ENCODE assay signal across 10 cellular contexts in genomic region chr11:102559839-102560238, GRCh38. TPM values are rescaled to one million over a fixed set of nuclear protein-coding genes. Genes with fewer than 3 reads are reported as not detected.
A peak's percentile ranks its signal among the peaks of the same experiment; 100 is the strongest.
DNase-seq lines count a peak whose midpoint lies in the region; ATAC-seq and TF ChIP-seq lines count a peak whose summit lies in the region.
"Had no signal": no experiment of that assay in that cellular context is flagged by ENCODE, and none has a peak within 500 bp of the region (broad histone marks: within the 10 kb centered on the region; RNA-seq: fewer than 3 reads in every experiment).

No MANE protein-coding gene starts in this region.

- H3K36me3 ChIP-seq in KOPT-K1 (ENCODE audit: insufficient read depth, low read length) (no peaks in the 10 kb centered on the region), mucosa of descending colon (ENCODE audit: low read depth) (no peaks in the 10 kb centered on the region), left ventricle myocardium inferior (no peaks in the 10 kb centered on the region)
- H3K36me3 ChIP-seq: colonic mucosa had no signal

- H3K27ac ChIP-seq in KOPT-K1 (ENCODE audit: low read depth, low read length, poor library complexity, severe bottlenecking) (peak overlapping the region; percentile 84), left ventricle myocardium inferior (replicated peaks) (no peak overlapping the region)

- ATAC-seq in GM18502 (IDR thresholded peaks at IDR 0.05; ENCODE audit: poor library complexity, unreplicated experiment) (peak; percentile 50), GM21717 (IDR thresholded peaks at IDR 0.05; ENCODE audit: unreplicated experiment) (peak; percentile 37), mucosa of descending colon (peak; percentile 49)
- ATAC-seq: left cardiac atrium had no signal

- peaks cover 20% of the 10 kb centered on the region for H3K9me3 ChIP-seq in KOPT-K1 (ENCODE audit: insufficient read depth, low read length, poor library complexity, severe bottlenecking)
- H3K9me3 ChIP-seq in mucosa of descending colon = no peaks in the 10 kb centered on the region
- H3K9me3 ChIP-seq in left ventricle myocardium inferior (replicated peaks) = no peaks in the 10 kb centered on the region
- H3K9me3 ChIP-seq: colonic mucosa had no signal

- intact Hi-C loops in mucosa of descending colon (cut with DNase I, micrococcal nuclease) = no loop called here
- intact Hi-C loops in left ventricle myocardium inferior (cut with micrococcal nuclease) = no loop called here

- H3K4me1 ChIP-seq in mucosa of descending colon (ENCODE audit: low read depth) (no peaks in the 10 kb centered on the region), left ventricle myocardium inferior (no peaks in the 10 kb centered on the region)

- peaks cover 5% of the 10 kb centered on the region for H3K27me3 ChIP-seq in left ventricle myocardium inferior (ENCODE audit: low read depth)
- H3K27me3 ChIP-seq: colonic mucosa had no signal

- no peak for TF ChIP-seq CTCF in mucosa of descending colon (IDR thresholded peaks at IDR 0.05)
- TF ChIP-seq CTCF in foreskin fibroblast (IDR thresholded peaks at IDR 0.05; ENCODE audit: low read depth, low read length) = no peak
- TF ChIP-seq CTCF in left ventricle myocardium inferior (IDR thresholded peaks at IDR 0.05; ENCODE audit: borderline replicate concordance) = no peak

- DNase-seq in mucosa of descending colon (no peak), foreskin fibroblast (no peak), left ventricle myocardium inferior (no peak), cerebellum (ENCODE audit: low spot score) (no peak), RKO (ENCODE audit: low spot score) (no peak)
- DNase-seq: colonic mucosa, left cardiac atrium had no signal

- H3K4me3 ChIP-seq in mucosa of descending colon (no peak overlapping the region), foreskin fibroblast (ENCODE audit: low read depth in 1 of 2, low read length in 2 of 2) (no peak overlapping the region), left ventricle myocardium inferior (no peak overlapping the region)
- H3K4me3 ChIP-seq: colonic mucosa had no signal

RNA-seq across cellular contexts. Expression of gene MMP7, which starts 29.3 kb away (rescaled TPM):
- total RNA-seq in mucosa of descending colon = not detected
- not detected for total RNA-seq in left ventricle myocardium inferior
- total RNA-seq in cerebellum = not detected
